9 cellular contexts compared by ENCODE assay signal in the genomic region with DNA sequence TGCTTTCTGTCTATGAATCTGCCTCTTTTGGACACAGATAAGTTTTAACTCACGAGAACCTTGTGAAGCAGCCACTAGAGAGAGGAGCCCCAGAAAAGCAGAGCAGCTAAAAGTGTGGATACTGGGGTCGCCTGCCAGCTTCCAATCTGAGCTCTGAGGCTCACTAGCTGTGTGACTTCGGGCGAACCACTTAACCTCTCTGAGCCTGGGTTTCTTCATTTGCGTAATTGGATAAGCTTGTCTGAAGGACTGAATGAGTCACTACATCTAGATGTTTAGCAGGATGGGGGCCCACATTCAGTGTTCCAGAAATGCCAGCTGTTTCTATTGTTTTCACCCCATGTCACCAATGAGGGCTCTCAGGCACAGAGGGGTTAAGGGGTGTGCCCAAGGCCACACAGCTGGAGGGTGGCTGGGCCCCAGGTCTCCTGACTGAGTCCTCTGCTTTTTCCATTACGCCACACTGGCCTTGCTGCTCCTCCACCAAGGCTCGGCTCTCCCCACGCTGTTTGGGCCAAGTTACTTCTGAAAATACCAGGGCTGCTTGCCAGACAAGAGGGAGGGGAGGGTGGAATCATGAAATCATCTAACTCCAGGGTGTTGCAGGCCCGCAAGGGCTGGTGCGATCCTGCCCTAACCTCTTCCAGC. TPM values are rescaled to one million over a fixed set of nuclear protein-coding genes. Genes with fewer than 3 reads are reported as not detected.
DNase-seq lines count a peak whose midpoint lies in the region; ATAC-seq and TF ChIP-seq lines count a peak whose summit lies in the region.
"Had no signal": no experiment of that assay in that cellular context is flagged by ENCODE, and none has a peak within 500 bp of the region (broad histone marks: within the 10 kb centered on the region; RNA-seq: fewer than 3 reads in every experiment).

No MANE protein-coding gene starts in this region.

- H3K27ac Mint-ChIP-seq in activated CD4-positive, alpha-beta T cell treated with anti-CD3 and anti-CD28 coated beads, Interleukin-2, amount 10 ng/mL, durations not matched to agents 7 days and 5 days = no peak overlapping the region
- H3K27ac Mint-ChIP-seq: activated T-cell treated with anti-CD3 and anti-CD28 coated beads, Interleukin-2, amount 50 U/mL, for 24 hours had no signal

- 58% methylated on average over 8 of the region's 10 CpGs for WGBS in SK-N-SH (ENCODE audit: low lambda C conversion rate)
- 15 to 21% (median 16%) methylated on average over 10 of the region's 10 CpGs for WGBS in ovary, 3 donors

- TF ChIP-seq POLR2A in ovary (IDR thresholded peaks at IDR 0.05) = peak; percentile 32

- TF ChIP-seq CTCF in BE2C (IDR thresholded peaks at IDR 0.05; ENCODE audit: low read depth, low read length) = no peak
- no peak for TF ChIP-seq CTCF in SK-N-SH (IDR thresholded peaks at IDR 0.05)
- TF ChIP-seq CTCF in foreskin fibroblast (IDR thresholded peaks at IDR 0.05; ENCODE audit: low read depth, low read length) = no peak
- no peak for TF ChIP-seq CTCF in ovary (IDR thresholded peaks at IDR 0.05)

- peaks cover 12% of the 10 kb centered on the region for H3F3A ChIP-seq in SK-N-SH (replicated peaks; ENCODE audit: insufficient read depth)

- no peaks in the 10 kb centered on the region for H3K36me3 ChIP-seq in BE2C
- H3K36me3 ChIP-seq in SK-N-SH (replicated peaks in 1 of 2; ENCODE audit: control insufficient read depth in 1 of 2, insufficient read depth in 2 of 2, low read length in 1 of 2) = peaks cover 16 to 20% of the 10 kb centered on the region in 2 experiments
- H3K36me3 ChIP-seq in ovary = no peaks in the 10 kb centered on the region

- H3K4me1 ChIP-seq in BE2C (peaks cover 18% of the 10 kb centered on the region), SK-N-SH (ENCODE audit: control insufficient read depth in 1 of 2, insufficient read depth in 2 of 2, low read depth in 1 of 2, low read length in 1 of 2) (peaks cover 41 to 49% of the 10 kb centered on the region in 2 experiments), ovary (ENCODE audit: insufficient read depth) (peaks cover 47% of the 10 kb centered on the region)

- H2AFZ ChIP-seq in SK-N-SH (ENCODE audit: low read depth) = no peak overlapping the region

- TF ChIP-seq RAD21 in SK-N-SH (IDR thresholded peaks at IDR 0.05; ENCODE audit: low read length) = no peak

- no peaks in the 10 kb centered on the region for H3K27me3 ChIP-seq in BE2C
- H3K27me3 ChIP-seq in SK-N-SH (ENCODE audit: insufficient read depth) = no peaks in the 10 kb centered on the region
- H3K27me3 ChIP-seq in ovary = no peaks in the 10 kb centered on the region

- no peak for ATAC-seq in HG02970 (IDR thresholded peaks at IDR 0.05; ENCODE audit: low FRiP score, unreplicated experiment)

- H3K36me3 Mint-ChIP-seq in activated CD4-positive, alpha-beta T cell treated with anti-CD3 and anti-CD28 coated beads, Interleukin-2, amount 10 ng/mL, durations not matched to agents 7 days and 5 days (ENCODE audit: low read depth) = no peaks in the 10 kb centered on the region

- H3K4me1 Mint-ChIP-seq in activated CD4-positive, alpha-beta T cell treated with anti-CD3 and anti-CD28 coated beads, Interleukin-2, amount 10 ng/mL, durations not matched to agents 7 days and 5 days = peaks cover 19% of the 10 kb centered on the region

- CTCF ChIA-PET in SK-N-SH (lab: Yijun Ruan, JAX) (interaction anchor here (5.0 kb wide), 1 partner anchor 34 kb away, joined by 25 read pairs; no protein-coding TSS in a partner anchor), HEK293T (lab: Yijun Ruan, JAX) (no interaction called here)
- CTCF ChIA-PET in activated CD4-positive, alpha-beta T cell treated with anti-CD3 and anti-CD28 coated beads, Interleukin-2, amount 10 ng/mL, durations not matched to agents 7 days and 5 days (lab: Charles Lee) = no interaction called here

- H4K20me1 ChIP-seq in SK-N-SH (ENCODE audit: insufficient read depth) = peaks cover 89% of the 10 kb centered on the region

- H3K4me2 ChIP-seq in SK-N-SH = peak overlapping the region; percentile 24; the same call in 1 of the 2 replicates

- H3K4me3 Mint-ChIP-seq in activated CD4-positive, alpha-beta T cell treated with anti-CD3 and anti-CD28 coated beads, Interleukin-2, amount 10 ng/mL, durations not matched to agents 7 days and 5 days = no peak overlapping the region
- H3K4me3 Mint-ChIP-seq: activated T-cell treated with anti-CD3 and anti-CD28 coated beads, Interleukin-2, amount 50 U/mL, for 24 hours had no signal

- H3K4me3 ChIP-seq in BE2C (ENCODE audit: low read depth, low read length) = no peak overlapping the region
- no peak overlapping the region for H3K4me3 ChIP-seq in SK-N-SH (ENCODE audit: low read depth in 2 of 2, low read length in 1 of 2)
- no peak overlapping the region for H3K4me3 ChIP-seq in foreskin fibroblast (ENCODE audit: low read depth in 1 of 2, low read length in 2 of 2)
- H3K4me3 ChIP-seq in ovary = no peak overlapping the region

- peak in 1 of 2 experiments; percentile 39; a peak in 1 of 4 replicates for TF ChIP-seq EP300 in SK-N-SH (IDR thresholded peaks at IDR 0.05; ENCODE audit: borderline replicate concordance in 1 of 2, low read depth in 1 of 2, low read length in 1 of 2)
- TF ChIP-seq EP300 in ovary (IDR thresholded peaks at IDR 0.05) = peak; percentile 93

- H3K9me3 Mint-ChIP-seq in activated CD4-positive, alpha-beta T cell treated with anti-CD3 and anti-CD28 coated beads, Interleukin-2, amount 10 ng/mL, durations not matched to agents 7 days and 5 days = no peaks in the 10 kb centered on the region
- H3K9me3 Mint-ChIP-seq: activated T-cell treated with anti-CD3 and anti-CD28 coated beads, Interleukin-2, amount 50 U/mL, for 24 hours had no signal

- no peaks in the 10 kb centered on the region for H3K9me2 ChIP-seq in SK-N-SH

- H3K9ac ChIP-seq in SK-N-SH = no peak overlapping the region

- H3K9me3 ChIP-seq in BE2C (no peaks in the 10 kb centered on the region), SK-N-SH (no peaks in the 10 kb centered on the region), ovary (no peaks in the 10 kb centered on the region)

- POLR2A ChIA-PET in SK-N-SH (lab: Yijun Ruan, JAX) (no interaction called here), HEK293T (lab: Yijun Ruan, JAX) (interaction anchor here (0.9 kb wide), 1 partner anchor 15 kb away, joined by 3 read pairs; no protein-coding TSS in a partner anchor)
- POLR2A ChIA-PET in activated CD4-positive, alpha-beta T cell treated with anti-CD3 and anti-CD28 coated beads, Interleukin-2, amount 10 ng/mL, durations not matched to agents 7 days and 5 days (lab: Charles Lee) = no interaction called here

- peaks cover 31% of the 10 kb centered on the region; the same call in 1 of the 2 replicates for H3K79me2 ChIP-seq in SK-N-SH (ENCODE audit: insufficient read depth)

- peaks cover 2% of the 10 kb centered on the region for H3K27me3 Mint-ChIP-seq in activated CD4-positive, alpha-beta T cell treated with anti-CD3 and anti-CD28 coated beads, Interleukin-2, amount 10 ng/mL, durations not matched to agents 7 days and 5 days

- intact Hi-C loops in ovary (cut with DNase I) = loop anchor here in 2 of 4 donors (5.0 kb wide), 1 partner anchor 34 kb away; a partner anchor contains a TSS

- H3K27ac ChIP-seq in SK-N-SH (ENCODE audit: low read depth in 2 of 2, low read length in 1 of 2) = peak overlapping the region; percentile 57 to 71
- H3K27ac ChIP-seq in ovary = peak overlapping the region; percentile 81 to 94

- DNase-seq in BE2C = peak; percentile 26
- DNase-seq in SK-N-SH = no peak
- DNase-seq in foreskin fibroblast = peak; percentile 98
- peak; percentile 93 to 98 (median 96) for DNase-seq in ovary
- DNase-seq in activated CD4-positive, alpha-beta T cell treated with anti-CD3 and anti-CD28 coated beads, Interleukin-2, amount 10 ng/mL, durations not matched to agents 7 days and 5 days = no peak
- DNase-seq in HEK293T (ENCODE audit: extremely low spot score) = no peak
- DNase-seq in NCI-H345 (lab: John Stamatoyannopoulos, UW) = no peak
- DNase-seq: activated T-cell treated with anti-CD3 and anti-CD28 coated beads, Interleukin-2, amount 50 U/mL, for 24 hours had no signal

TF ChIP-seq in SK-N-SH, 30 proteins besides CTCF, POLR2A, EP300 and RAD21 (continues in another document):
- TF ChIP-seq MEF2A (IDR thresholded peaks at IDR 0.05; ENCODE audit: borderline replicate concordance, low read depth) = no peak

TF ChIP-seq in HEK293T, 16 proteins besides CTCF, POLR2A, EP300 and RAD21:
- TF ChIP-seq TARDBP (IDR thresholded peaks at IDR 0.05) (no peak), FOXM1 (IDR thresholded peaks at IDR 0.05; ENCODE audit: borderline replicate concordance) (no peak), CTBP1 (IDR thresholded peaks at IDR 0.05; ENCODE audit: borderline replicate concordance) (no peak), ZNF384 (IDR thresholded peaks at IDR 0.05) (no peak), HDGF (IDR thresholded peaks at IDR 0.05; ENCODE audit: borderline replicate concordance) (no peak), ARNT (IDR thresholded peaks at IDR 0.05) (no peak), L3MBTL2 (conservative IDR thresholded peaks at IDR 0.05) (no peak), FOXA1 (IDR thresholded peaks at IDR 0.05) (no peak), ELF4 (IDR thresholded peaks at IDR 0.05) (no peak), FOXK2 (IDR thresholded peaks at IDR 0.05) (no peak), LEF1 (IDR thresholded peaks at IDR 0.05; ENCODE audit: borderline replicate concordance) (no peak), SP1 (IDR thresholded peaks at IDR 0.05) (no peak), SUZ12 (IDR thresholded peaks at IDR 0.05) (no peak), NFRKB (IDR thresholded peaks at IDR 0.05) (no peak), BHLHE40 (IDR thresholded peaks at IDR 0.05; ENCODE audit: borderline replicate concordance) (no peak)
- TF ChIP-seq, protein P1, sequence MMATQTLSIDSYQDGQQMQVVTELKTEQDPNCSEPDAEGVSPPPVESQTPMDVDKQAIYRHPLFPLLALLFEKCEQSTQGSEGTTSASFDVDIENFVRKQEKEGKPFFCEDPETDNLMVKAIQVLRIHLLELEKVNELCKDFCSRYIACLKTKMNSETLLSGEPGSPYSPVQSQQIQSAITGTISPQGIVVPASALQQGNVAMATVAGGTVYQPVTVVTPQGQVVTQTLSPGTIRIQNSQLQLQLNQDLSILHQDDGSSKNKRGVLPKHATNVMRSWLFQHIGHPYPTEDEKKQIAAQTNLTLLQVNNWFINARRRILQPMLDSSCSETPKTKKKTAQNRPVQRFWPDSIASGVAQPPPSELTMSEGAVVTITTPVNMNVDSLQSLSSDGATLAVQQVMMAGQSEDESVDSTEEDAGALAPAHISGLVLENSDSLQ (IDR thresholded peaks at IDR 0.05) = no peak

RNA-seq across cellular contexts. Expression of a gene that starts 36.2 kb away (rescaled TPM):
- polyA plus RNA-seq in BE2C (2012; ENCODE audit: insufficient read depth, insufficient read length, low read depth) = 6.0 TPM
- 15.0 and 15.7 TPM in 2 replicates for polyA plus RNA-seq in SK-N-SH (2012; rRNA removed)
- 8.5 and 12.1 TPM in 2 replicates for polyA plus RNA-seq in SK-N-SH (2012; cell fraction: cytosol; rRNA removed)
- polyA plus RNA-seq in SK-N-SH (2012; cell fraction: nucleus; rRNA removed) = 15.1 and 22.9 TPM in 2 replicates
- total RNA-seq in ovary = 10 to 100 TPM; 13.0 to 71.8 (median 61.1) TPM
- polyA plus RNA-seq in ovary = 10 to 100 TPM; 16.6 to 49.9 TPM
- total RNA-seq in activated CD4-positive, alpha-beta T cell treated with anti-CD3 and anti-CD28 coated beads, Interleukin-2, amount 10 ng/mL, durations not matched to agents 7 days and 5 days = under 1 TPM; 0.33 to 0.35 TPM

Comparison
In these comparisons a context has a peak if more than half of its experiments do, and no peak if none do; other contexts are left out.
1. DNase-seq: peak in BE2C (single experiment), foreskin fibroblast (2 of 2) and ovary (5 of 5); none in SK-N-SH (single experiment), activated CD4-positive, alpha-beta T cell treated with anti-CD3 and anti-CD28 coated beads, Interleukin-2, amount 10 ng/mL, durations not matched to agents 7 days and 5 days (single experiment), HEK293T (single experiment) and NCI-H345 (single experiment).
2. RNA of a gene that starts 36.2 kb away (total RNA-seq): 13.0 to 71.8 TPM in ovary; 0.33 to 0.35 TPM in activated CD4-positive, alpha-beta T cell treated with anti-CD3 and anti-CD28 coated beads, Interleukin-2, amount 10 ng/mL, durations not matched to agents 7 days and 5 days; every median in the first group is over 10 times any median in the second.